In genomic region chr10:16967000-16967865, GRCh38 we compare ENCODE assay signal across 10 cellular contexts.
DNase-seq lines count a peak whose midpoint lies in the region; ATAC-seq and TF ChIP-seq lines count a peak whose summit lies in the region.
"Had no signal": no experiment of that assay in that cellular context is flagged by ENCODE, and none has a peak within 500 bp of the region (broad histone marks: within the 10 kb centered on the region; RNA-seq: fewer than 3 reads in every experiment).

No MANE protein-coding gene starts in this region.

- H3K36me3 Mint-ChIP-seq in H9 (ENCODE audit: insufficient read depth in 1 of 3, low read depth in 3 of 3), result no peaks in the 10 kb centered on the region; a peak in 1 of 7 replicates

- H3K18ac ChIP-seq in H9 (ENCODE audit: insufficient read length, low read depth, low read length), result no peak overlapping the region

- no peak overlapping the region for H3K23ac ChIP-seq in H9 (ENCODE audit: insufficient read length, low read depth, low read length)

- H3K4me1 Mint-ChIP-seq in H9, result peaks cover 26 to 31% of the 10 kb centered on the region in 2 experiments

- no peak overlapping the region for H2AFZ ChIP-seq in H9 (ENCODE audit: low read length)

- no peak overlapping the region for H2BK5ac ChIP-seq in H9 (ENCODE audit: insufficient read length, low read length)

- intact Hi-C loops in heart left ventricle (cut with DNase I), result no loop called here
- intact Hi-C loops in right cardiac atrium (cut with DNase I), result no loop called here
- intact Hi-C loops in left lung (cut with DNase I), result no loop called here
- intact Hi-C loops in transverse colon (cut with DNase I; ENCODE audit: low total_unique reads), result no loop called here

- no peak overlapping the region for H2BK15ac ChIP-seq in H9 (ENCODE audit: low read depth, low read length)

- no peak overlapping the region for H3K56ac ChIP-seq in H9 (ENCODE audit: insufficient read length, low read depth, low read length)

- TF ChIP-seq CTCF in heart left ventricle (IDR thresholded peaks at IDR 0.05), result no peak
- no peak for TF ChIP-seq CTCF in astrocyte of the spinal cord (IDR thresholded peaks at IDR 0.05; ENCODE audit: low read depth, low read length)
- TF ChIP-seq CTCF in left lung (IDR thresholded peaks at IDR 0.05), result no peak
- no peak for TF ChIP-seq CTCF in transverse colon (IDR thresholded peaks at IDR 0.05)
- TF ChIP-seq CTCF in H9 (conservative IDR thresholded peaks at IDR 0.05), result no peak

- H4K91ac ChIP-seq in H9 (ENCODE audit: insufficient read length, low read depth, low read length), result no peak overlapping the region

- H3K4me3 ChIP-seq in heart left ventricle (peak overlapping the region in 2 of 12 donors; percentile 0 to 6), right cardiac atrium (ENCODE audit: low read length) (no peak overlapping the region), astrocyte of the spinal cord (ENCODE audit: low read depth, low read length) (no peak overlapping the region), left lung (no peak overlapping the region), transverse colon (no peak overlapping the region)

- H2BK12ac ChIP-seq in H9 (ENCODE audit: insufficient read length, low read depth, low read length), result no peak overlapping the region

- H3K14ac ChIP-seq in H9 (ENCODE audit: insufficient read depth, low read length), result no peak overlapping the region

- no peak overlapping the region for H2AK5ac ChIP-seq in H9 (ENCODE audit: insufficient read length, low read length)

- TF ChIP-seq POLR2A in heart left ventricle (IDR thresholded peaks at IDR 0.05) (no peak), transverse colon (IDR thresholded peaks at IDR 0.05) (no peak)

- H3K36me3 ChIP-seq in heart left ventricle (no peaks in the 10 kb centered on the region), left lung (no peaks in the 10 kb centered on the region), transverse colon (no peaks in the 10 kb centered on the region)

- WGBS in heart left ventricle, 4 donors, result 44 to 52% (median 48%) methylated on average over 11 of the region's 11 CpGs
- WGBS in right cardiac atrium, result 39% methylated on average over 11 of the region's 11 CpGs
- WGBS in transverse colon (ENCODE audit: low coverage in 1 of 2), 2 donors, result 49 to 52% methylated on average over 9 to 11 of the region's 11 CpGs
- no CpG with 5 or more reads among the region's 11 CpGs for WGBS in H9 (ENCODE audit: extremely low coverage, insufficient read length, low lambda C conversion rate)

- ATAC-seq in heart left ventricle (peak in 2 of 4 donors; percentile 20 to 64), right cardiac atrium (no peak), left lung (peak; percentile 46), HG03135 (IDR thresholded peaks at IDR 0.05; ENCODE audit: unreplicated experiment) (no peak)
- ATAC-seq: left lobe of liver had no signal

- TF ChIP-seq EP300 in transverse colon (IDR thresholded peaks at IDR 0.05; ENCODE audit: low read depth), result no peak

- H3K79me1 ChIP-seq in H9 (ENCODE audit: insufficient read depth, low read depth, low read length, poor library complexity, severe bottlenecking), result no peaks in the 10 kb centered on the region

- in situ Hi-C loops in astrocyte of the spinal cord (cut with HindIII; ENCODE audit: low sequenced_read_pairs) (no loop called here), transverse colon (cut with MboI; ENCODE audit: low pct_ligation_motif_present in 1 of 4, low pct_unique_long_range_greater_than_20kb in 1 of 4, low sequenced_read_pairs in 3 of 4) (no loop called here)

- no peak overlapping the region for H3K4me2 ChIP-seq in H9 (ENCODE audit: insufficient read depth, insufficient read length, low read length)

- H3K27me3 Mint-ChIP-seq in H9 (ENCODE audit: low read depth), result no peaks in the 10 kb centered on the region; the same call in 1 of the 2 replicates

- peaks cover 0 to 37% (median 25%) of the 10 kb centered on the region in 12 donors for H3K4me1 ChIP-seq in heart left ventricle
- H3K4me1 ChIP-seq in right cardiac atrium (ENCODE audit: control insufficient read depth, insufficient read depth, low read length), result peaks cover 7% of the 10 kb centered on the region
- H3K4me1 ChIP-seq in left lung, result peaks cover 0 to 33% of the 10 kb centered on the region in 2 donors
- H3K4me1 ChIP-seq in transverse colon, result peaks cover 0 to 30% (median 3%) of the 10 kb centered on the region in 4 donors
- peaks cover 6% of the 10 kb centered on the region for H3K4me1 ChIP-seq in H9 (ENCODE audit: insufficient read depth, low read length)

- no peak overlapping the region for H3K4me3 Mint-ChIP-seq in H9

- no peaks in the 10 kb centered on the region for H3K23me2 ChIP-seq in H9 (ENCODE audit: insufficient read length, low read depth, low read length, poor library complexity, severe bottlenecking)

- DNase-seq in heart left ventricle, result no peak
- no peak for DNase-seq in right cardiac atrium
- peak; percentile 88 for DNase-seq in astrocyte of the spinal cord (ENCODE audit: low read depth, low spot score)
- no peak for DNase-seq in left lung
- no peak for DNase-seq in transverse colon
- no peak for DNase-seq in retina
- no peak for DNase-seq in H9
- DNase-seq: DMS79 had no signal

- H2BK120ac ChIP-seq in H9 (ENCODE audit: low read depth, low read length, poor library complexity, severe bottlenecking), result no peak overlapping the region

- H4K20me1 ChIP-seq in H9 (ENCODE audit: control insufficient read depth, insufficient read depth, insufficient read length), result no peaks in the 10 kb centered on the region

- H4K8ac ChIP-seq in H9 (replicated peaks; ENCODE audit: insufficient read length, low read depth, low read length), result no peak overlapping the region

- H3K9me3 ChIP-seq in heart left ventricle, result no peaks in the 10 kb centered on the region
- no peaks in the 10 kb centered on the region for H3K9me3 ChIP-seq in right cardiac atrium (ENCODE audit: control insufficient read depth, low read length)
- H3K9me3 ChIP-seq in left lung, result no peaks in the 10 kb centered on the region
- H3K9me3 ChIP-seq in transverse colon, result no peaks in the 10 kb centered on the region
- no peaks in the 10 kb centered on the region for H3K9me3 ChIP-seq in H9 (ENCODE audit: control insufficient read depth, low read depth, low read length)

- H3K79me2 ChIP-seq in H9 (ENCODE audit: insufficient read depth, low read length), result no peaks in the 10 kb centered on the region

- H3K9me3 Mint-ChIP-seq in H9, result no peaks in the 10 kb centered on the region

- peaks cover 0 to 7% (median 0%) of the 10 kb centered on the region in 9 donors for H3K27me3 ChIP-seq in heart left ventricle
- H3K27me3 ChIP-seq in right cardiac atrium (ENCODE audit: control insufficient read depth, insufficient read depth), result no peaks in the 10 kb centered on the region
- no peaks in the 10 kb centered on the region for H3K27me3 ChIP-seq in left lung
- no peaks in the 10 kb centered on the region for H3K27me3 ChIP-seq in transverse colon
- no peaks in the 10 kb centered on the region for H3K27me3 ChIP-seq in H9 (ENCODE audit: insufficient read depth, low read length)

- H3K9ac ChIP-seq in H9 (ENCODE audit: extremely low read depth, insufficient read length, low read length), result no peak overlapping the region

- H4K5ac ChIP-seq in H9 (ENCODE audit: insufficient read length, low read depth, low read length), result no peak overlapping the region

- peak overlapping the region in 10 of 12 donors; percentile 31 to 81 (median 63) for H3K27ac ChIP-seq in heart left ventricle
- H3K27ac ChIP-seq in right cardiac atrium (ENCODE audit: low read length), result no peak overlapping the region
- H3K27ac ChIP-seq in left lung, result peak overlapping the region; percentile 39 to 66
- H3K27ac ChIP-seq in transverse colon, result peak overlapping the region; percentile 52 to 70 (median 62)
- H3K27ac ChIP-seq in H9 (ENCODE audit: insufficient read length, low read depth, low read length), result no peak overlapping the region

- no peak overlapping the region for H3T11ph ChIP-seq in H9 (ENCODE audit: low read length)

- H3K27ac Mint-ChIP-seq in H9, result peak overlapping the region in 1 of 3 experiments; percentile 74; a peak in 3 of 7 replicates

- H2BK20ac ChIP-seq in H9 (ENCODE audit: low read depth, low read length, poor library complexity, severe bottlenecking), result no peak overlapping the region

- H3K4ac ChIP-seq in H9 (ENCODE audit: low read depth, low read length), result no peak overlapping the region

Comparison
In these comparisons a context has a peak if more than half of its experiments do, and no peak if none do; other contexts are left out.
1. H3K27ac ChIP-seq: peak in heart left ventricle (10 of 12), left lung (2 of 2) and transverse colon (4 of 4); none in right cardiac atrium (single experiment) and H9 (single experiment).